9 cellular contexts compared by ENCODE assay signal in the genomic region with DNA sequence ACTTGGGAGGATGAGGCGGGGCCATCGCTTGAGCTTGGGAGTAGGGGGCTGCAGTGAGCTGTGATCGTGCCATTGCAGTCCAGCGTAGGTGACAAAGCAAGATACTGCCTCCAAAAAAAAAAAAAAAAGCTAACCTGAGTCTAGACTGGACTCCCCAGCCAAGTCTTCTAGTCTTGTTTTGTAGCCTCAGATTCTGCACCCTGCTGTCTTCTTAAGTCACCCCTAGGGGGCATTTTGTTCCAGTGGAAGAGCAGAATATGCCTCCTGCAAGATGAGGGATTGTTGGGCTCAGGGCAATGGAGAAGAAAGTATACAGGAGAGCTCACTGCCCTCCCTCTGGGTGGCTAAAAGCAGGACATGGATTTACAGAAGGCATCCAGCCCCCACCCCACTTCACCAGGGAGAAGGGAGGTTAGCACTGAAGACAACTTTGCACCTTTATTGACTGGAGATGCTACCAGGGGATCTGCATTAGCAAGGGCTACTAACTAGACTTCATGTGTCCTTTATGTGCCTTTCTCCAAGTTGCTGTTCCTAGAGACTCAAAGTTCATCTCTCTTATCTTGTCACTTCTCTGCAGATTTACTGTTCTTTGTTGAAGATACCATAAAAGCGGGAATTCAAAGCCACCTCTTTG. TPM values are rescaled to one million over a fixed set of nuclear protein-coding genes. Genes with fewer than 3 reads are reported as not detected.
DNase-seq lines count a peak whose midpoint lies in the region; ATAC-seq lines count a peak whose summit lies in the region.
"Had no signal": no experiment of that assay in that cellular context is flagged by ENCODE, and none has a peak within 500 bp of the region (broad histone marks: within the 10 kb centered on the region; RNA-seq: fewer than 3 reads in every experiment).

No MANE protein-coding gene starts in this region.

- peaks cover 29% of the 10 kb centered on the region for H3K27me3 Mint-ChIP-seq in CD4-positive, CD25-positive, alpha-beta regulatory T cell

- no peaks in the 10 kb centered on the region for H3K4me1 ChIP-seq in CD4-positive, CD25-positive, alpha-beta regulatory T cell (ENCODE audit: control insufficient read depth, insufficient read depth, low read length, poor library complexity, severe bottlenecking)

- no peak overlapping the region for H3K27ac ChIP-seq in CD4-positive, CD25-positive, alpha-beta regulatory T cell (ENCODE audit: insufficient read depth, low read length, poor library complexity, severe bottlenecking)
- H3K27ac ChIP-seq: thoracic aorta had no signal

- ATAC-seq in CD4-positive, CD25-positive, alpha-beta regulatory T cell (ENCODE audit: low read depth in 2 of 2) = peak; percentile 37 to 60
- peak; percentile 59 for ATAC-seq in GM18519 (IDR thresholded peaks at IDR 0.05; ENCODE audit: low FRiP score, unreplicated experiment)
- ATAC-seq in activated naive CD4-positive, alpha-beta T cell treated with anti-CD3 and anti-CD28 coated beads, Interleukin-2, amount 50 U/mL, for 72 hours = peak; percentile 46 to 85
- peak; percentile 49 for ATAC-seq in left colon
- no peak for ATAC-seq in HG03520 (IDR thresholded peaks at IDR 0.05; ENCODE audit: unreplicated experiment)

- H3K4me3 ChIP-seq in CD4-positive, CD25-positive, alpha-beta regulatory T cell (ENCODE audit: low read depth, low read length) = no peak overlapping the region
- H3K4me3 ChIP-seq in MG63 = no peak overlapping the region
- H3K4me3 ChIP-seq: thoracic aorta had no signal

- peaks cover 3% of the 10 kb centered on the region for H3K36me3 Mint-ChIP-seq in CD4-positive, CD25-positive, alpha-beta regulatory T cell
- H3K36me3 Mint-ChIP-seq in activated naive CD4-positive, alpha-beta T cell treated with anti-CD3 and anti-CD28 coated beads, Interleukin-2, amount 50 U/mL, for 72 hours = no peaks in the 10 kb centered on the region

- peaks cover 8 to 14% (median 12%) of the 10 kb centered on the region in 4 donors for H3K4me1 Mint-ChIP-seq in CD4-positive, CD25-positive, alpha-beta regulatory T cell

- peak overlapping the region in 1 of 4 donors; percentile 73 for H3K4me3 Mint-ChIP-seq in CD4-positive, CD25-positive, alpha-beta regulatory T cell

- no peaks in the 10 kb centered on the region for H3K9me3 ChIP-seq in CD4-positive, CD25-positive, alpha-beta regulatory T cell (ENCODE audit: control insufficient read depth in 2 of 2, low read length in 2 of 2)
- H3K9me3 ChIP-seq in MG63 = no peaks in the 10 kb centered on the region
- H3K9me3 ChIP-seq: thoracic aorta had no signal

- H3K27ac Mint-ChIP-seq in CD4-positive, CD25-positive, alpha-beta regulatory T cell = no peak overlapping the region
- peak overlapping the region in 1 of 2 donors; percentile 47 for H3K27ac Mint-ChIP-seq in activated naive CD4-positive, alpha-beta T cell treated with anti-CD3 and anti-CD28 coated beads, Interleukin-2, amount 50 U/mL, for 72 hours

- no peaks in the 10 kb centered on the region for H3K27me3 ChIP-seq in CD4-positive, CD25-positive, alpha-beta regulatory T cell (ENCODE audit: control insufficient read depth, insufficient read depth, low read length)
- H3K27me3 ChIP-seq in MG63 = peaks cover 1% of the 10 kb centered on the region

- H3K9me3 Mint-ChIP-seq in CD4-positive, CD25-positive, alpha-beta regulatory T cell = no peaks in the 10 kb centered on the region
- no peaks in the 10 kb centered on the region for H3K9me3 Mint-ChIP-seq in activated naive CD4-positive, alpha-beta T cell treated with anti-CD3 and anti-CD28 coated beads, Interleukin-2, amount 50 U/mL, for 72 hours

- intact Hi-C loops in left colon (cut with DNase I, micrococcal nuclease) = loop anchor here in 1 of 2 donors (10.0 kb wide), 1 partner anchor 67 kb away; a partner anchor contains a TSS

- no peaks in the 10 kb centered on the region for H3K36me3 ChIP-seq in CD4-positive, CD25-positive, alpha-beta regulatory T cell (ENCODE audit: control insufficient read depth, insufficient read depth, low read length)
- H3K36me3 ChIP-seq in MG63 = no peaks in the 10 kb centered on the region
- H3K36me3 ChIP-seq: thoracic aorta had no signal

- DNase-seq in CD4-positive, CD25-positive, alpha-beta regulatory T cell = peak in 2 of 3 donors; percentile 39 to 75
- peak; percentile 25 to 49 for DNase-seq in NCI-H1930 (lab: John Stamatoyannopoulos, UW)
- peak in 1 of 2 donors; percentile 20 for DNase-seq in activated naive CD4-positive, alpha-beta T cell treated with anti-CD3 and anti-CD28 coated beads, Interleukin-2, amount 50 U/mL, for 72 hours (ENCODE audit: low spot score in 2 of 2)
- DNase-seq in left colon = no peak
- no peak for DNase-seq in C1 segment of cervical spinal cord (lab: John Stamatoyannopoulos, UW)
- DNase-seq in MG63 = no peak

RNA-seq across cellular contexts. Expression of a gene that starts 15.3 kb away (rescaled TPM):
- total RNA-seq in CD4-positive, CD25-positive, alpha-beta regulatory T cell = 59.0 TPM
- 10 to 100 TPM; 16.1 to 49.7 (median 30.2) TPM for polyA plus RNA-seq in CD4-positive, CD25-positive, alpha-beta regulatory T cell
- total RNA-seq in activated naive CD4-positive, alpha-beta T cell treated with anti-CD3 and anti-CD28 coated beads, Interleukin-2, amount 50 U/mL, for 72 hours = 100 to 1,000 TPM in 1 of 2 donors, 10 to 100 TPM in 1; 39.5 to 155 TPM
- 10 to 100 TPM; 79.0 to 84.5 TPM for total RNA-seq in left colon
- 68.1 and 133 TPM in 2 replicates for total RNA-seq in MG63 (2014; rRNA removed; shearing (Covaris generic); ENCODE audit: low replicate concordance)

RNA-seq across cellular contexts. Expression of a gene that starts 55.2 kb away (rescaled TPM):
- 0.30 TPM for total RNA-seq in CD4-positive, CD25-positive, alpha-beta regulatory T cell
- under 1 TPM in 3 of 4 donors, not detected in 1; 0.41 to 0.61 (median 0.41) TPM for polyA plus RNA-seq in CD4-positive, CD25-positive, alpha-beta regulatory T cell
- total RNA-seq in activated naive CD4-positive, alpha-beta T cell treated with anti-CD3 and anti-CD28 coated beads, Interleukin-2, amount 50 U/mL, for 72 hours = 1 to 10 TPM in 1 of 2 donors, under 1 TPM in 1; 0.91 to 2.4 TPM
- total RNA-seq in left colon = under 1 TPM in 1 of 2 donors, not detected in 1; 0.31 TPM
- not detected in 2 replicates for total RNA-seq in MG63 (2014; rRNA removed; shearing (Covaris generic); ENCODE audit: low replicate concordance)

Comparison
In these comparisons a context has a peak if more than half of its experiments do, and no peak if none do; other contexts are left out.
1. DNase-seq: peak in CD4-positive, CD25-positive, alpha-beta regulatory T cell (2 of 3) and NCI-H1930 (2 of 2); none in left colon (0 of 2), C1 segment of cervical spinal cord (0 of 14) and MG63 (single experiment).